Comparison of ENCODE assay signal across 1 cellular context in the genomic region with DNA sequence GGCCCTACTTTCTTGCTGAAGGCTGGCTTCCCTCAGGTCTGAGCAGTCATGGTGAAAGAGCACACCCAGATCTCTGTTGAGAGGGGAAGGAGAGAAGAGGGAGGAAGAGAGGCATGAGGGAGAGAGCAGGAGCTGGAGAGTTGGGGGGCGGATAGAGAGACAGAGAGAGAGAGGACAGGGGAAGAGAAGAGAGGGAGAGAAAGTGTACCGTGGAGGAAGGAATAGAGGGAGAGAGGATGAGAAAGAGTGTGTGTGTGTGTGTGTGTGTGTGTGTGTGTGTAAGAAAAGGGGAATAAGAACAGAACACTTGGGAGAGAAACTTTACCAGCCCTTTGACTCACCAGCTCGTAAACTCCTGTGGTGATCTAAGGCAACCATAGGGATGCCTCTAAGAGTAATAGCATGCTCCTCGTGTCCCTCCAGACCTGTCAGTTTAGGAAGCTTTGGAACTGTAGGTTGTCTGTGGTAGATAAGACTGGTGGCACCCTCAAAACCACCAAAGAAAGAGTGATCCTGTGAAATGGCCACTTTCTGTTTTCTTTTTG.
TF ChIP-seq lines count a peak whose summit lies in the region.

No MANE protein-coding gene starts in this region.

TF ChIP-seq in SK-N-SH, 30 proteins besides CTCF, POLR2A, EP300 and RAD21 (continued from another document):
- TF ChIP-seq, protein P1, sequence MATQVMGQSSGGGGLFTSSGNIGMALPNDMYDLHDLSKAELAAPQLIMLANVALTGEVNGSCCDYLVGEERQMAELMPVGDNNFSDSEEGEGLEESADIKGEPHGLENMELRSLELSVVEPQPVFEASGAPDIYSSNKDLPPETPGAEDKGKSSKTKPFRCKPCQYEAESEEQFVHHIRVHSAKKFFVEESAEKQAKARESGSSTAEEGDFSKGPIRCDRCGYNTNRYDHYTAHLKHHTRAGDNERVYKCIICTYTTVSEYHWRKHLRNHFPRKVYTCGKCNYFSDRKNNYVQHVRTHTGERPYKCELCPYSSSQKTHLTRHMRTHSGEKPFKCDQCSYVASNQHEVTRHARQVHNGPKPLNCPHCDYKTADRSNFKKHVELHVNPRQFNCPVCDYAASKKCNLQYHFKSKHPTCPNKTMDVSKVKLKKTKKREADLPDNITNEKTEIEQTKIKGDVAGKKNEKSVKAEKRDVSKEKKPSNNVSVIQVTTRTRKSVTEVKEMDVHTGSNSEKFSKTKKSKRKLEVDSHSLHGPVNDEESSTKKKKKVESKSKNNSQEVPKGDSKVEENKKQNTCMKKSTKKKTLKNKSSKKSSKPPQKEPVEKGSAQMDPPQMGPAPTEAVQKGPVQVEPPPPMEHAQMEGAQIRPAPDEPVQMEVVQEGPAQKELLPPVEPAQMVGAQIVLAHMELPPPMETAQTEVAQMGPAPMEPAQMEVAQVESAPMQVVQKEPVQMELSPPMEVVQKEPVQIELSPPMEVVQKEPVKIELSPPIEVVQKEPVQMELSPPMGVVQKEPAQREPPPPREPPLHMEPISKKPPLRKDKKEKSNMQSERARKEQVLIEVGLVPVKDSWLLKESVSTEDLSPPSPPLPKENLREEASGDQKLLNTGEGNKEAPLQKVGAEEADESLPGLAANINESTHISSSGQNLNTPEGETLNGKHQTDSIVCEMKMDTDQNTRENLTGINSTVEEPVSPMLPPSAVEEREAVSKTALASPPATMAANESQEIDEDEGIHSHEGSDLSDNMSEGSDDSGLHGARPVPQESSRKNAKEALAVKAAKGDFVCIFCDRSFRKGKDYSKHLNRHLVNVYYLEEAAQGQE (IDR thresholded peaks at IDR 0.05; ENCODE audit: low read depth, low read length): no peak
- no peak for TF ChIP-seq POLR2AphosphoS5 (IDR thresholded peaks at IDR 0.05; ENCODE audit: low read depth, low read length)
